Comparison of ENCODE assay signal across 8 cellular contexts in the genomic region with DNA sequence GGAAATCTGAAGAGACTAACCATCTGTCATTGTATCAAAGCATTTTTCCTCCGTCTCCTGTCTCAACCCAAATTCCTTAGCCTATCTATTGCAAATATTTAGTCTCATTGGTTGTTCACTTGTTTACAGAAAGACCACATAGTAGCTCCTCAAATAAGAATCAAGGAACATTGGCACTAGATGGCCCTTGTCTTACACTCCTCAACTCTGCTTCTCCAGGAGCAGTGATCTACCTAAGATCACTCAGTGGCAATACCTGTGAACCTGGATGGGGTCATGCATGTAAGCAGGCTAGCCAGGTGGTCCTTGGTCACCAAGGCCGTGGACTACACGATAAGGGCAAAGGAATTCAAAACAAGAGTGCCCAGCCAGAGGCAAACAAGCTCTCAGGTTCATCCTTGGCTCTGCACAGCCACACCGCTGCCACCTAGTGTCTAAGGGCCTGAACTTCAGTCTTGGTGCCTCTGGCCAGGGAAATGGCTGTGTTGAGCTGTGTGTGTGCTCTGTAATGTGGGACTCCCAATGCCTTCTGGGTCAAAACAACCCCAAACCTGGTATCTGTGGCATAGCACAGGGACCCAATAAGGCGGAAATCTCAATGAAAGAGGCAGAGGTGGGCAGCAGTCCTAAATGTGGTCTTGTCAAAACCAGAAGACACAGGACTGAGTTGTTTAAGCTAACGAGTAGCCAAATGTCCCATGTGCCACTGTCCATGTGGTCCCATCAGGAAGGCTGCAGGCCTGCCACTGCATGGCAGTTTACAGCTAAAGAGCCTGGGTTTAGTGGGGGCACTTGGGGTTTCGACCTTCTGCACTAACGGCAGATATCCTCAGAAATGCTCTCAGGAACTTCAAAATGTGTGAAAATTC. TPM values are rescaled to one million over a fixed set of nuclear protein-coding genes. Genes with fewer than 3 reads are reported as not detected.
A peak's percentile ranks its signal among the peaks of the same experiment; 100 is the strongest.
DNase-seq lines count a peak whose midpoint lies in the region; ATAC-seq lines count a peak whose summit lies in the region.

No MANE protein-coding gene starts in this region.

- DNase-seq in DMS153 (lab: John Stamatoyannopoulos, UW) (peak; percentile 42), HT1080 (ENCODE audit: low read depth) (peak; percentile 58), NOMO-1 (lab: John Stamatoyannopoulos, UW; ENCODE audit: unreplicated experiment in 2 of 2) (peak; percentile 56 to 57), middle frontal gyrus (ENCODE audit: extremely low spot score, low spot score) (peak; percentile 45)
- peak; percentile 10 to 32 for DNase-seq in activated CD8-positive, alpha-beta memory T cell treated with anti-CD3 and anti-CD28 coated beads for 1 hour (ENCODE audit: extremely low read depth in 1 of 2, low read depth in 1 of 2)
- DNase-seq in effector memory CD8-positive, alpha-beta T cell, result peak; percentile 50 to 65 (median 52)
- DNase-seq in stimulated activated CD8-positive, alpha-beta memory T cell treated with anti-CD3 and anti-CD28 coated beads, Interleukin-4, amount 100 ng/mL, for 4 hours (ENCODE audit: low read depth in 2 of 2, low spot score in 1 of 2), result peak; percentile 8 to 15

- peak; percentile 86 for ATAC-seq in GM21515 (IDR thresholded peaks at IDR 0.05; ENCODE audit: unreplicated experiment)
- ATAC-seq in effector memory CD8-positive, alpha-beta T cell (replicated peaks), result peak; percentile 93

- H3K27ac Mint-ChIP-seq in effector memory CD8-positive, alpha-beta T cell, result no peak overlapping the region

- peaks cover 7% of the 10 kb centered on the region in 2 donors for H3K4me1 Mint-ChIP-seq in effector memory CD8-positive, alpha-beta T cell (ENCODE audit: low read depth in 2 of 2)

- H3K4me3 Mint-ChIP-seq in effector memory CD8-positive, alpha-beta T cell, result no peak overlapping the region

- H3K9me3 Mint-ChIP-seq in effector memory CD8-positive, alpha-beta T cell, result no peaks in the 10 kb centered on the region

- peaks cover 0 to 8% of the 10 kb centered on the region in 2 donors for H3K27me3 Mint-ChIP-seq in effector memory CD8-positive, alpha-beta T cell

- peaks cover 4% of the 10 kb centered on the region for H3K36me3 Mint-ChIP-seq in effector memory CD8-positive, alpha-beta T cell (ENCODE audit: insufficient read depth)

RNA-seq across cellular contexts. Expression of gene GPR161, which starts 54.5 kb away (rescaled TPM):
- 12.8 and 13.4 TPM in 2 replicates for total RNA-seq in HT1080 (2014; rRNA removed; shearing (Covaris generic))
- polyA plus RNA-seq in HT1080 (2015; cell fraction: cytosol; rRNA removed), result 5.3 and 5.8 TPM in 2 replicates
- 6.4 and 7.5 TPM in 2 replicates for polyA plus RNA-seq in HT1080 (2015; cell fraction: nucleus; rRNA removed)

Comparison
In these comparisons a context has a peak if more than half of its experiments do, and no peak if none do; other contexts are left out.
1. Peak in every context shown above with its lines: DNase-seq and ATAC-seq.